21 cellular contexts compared by ENCODE assay signal in genomic region chr2:48915227-48915626, GRCh38.
"Had no signal": no experiment of that assay in that cellular context is flagged by ENCODE, and none has a peak within 500 bp of the region (broad histone marks: within the 10 kb centered on the region; RNA-seq: fewer than 3 reads in every experiment).

No MANE protein-coding gene starts in this region.

- H3K9me3 ChIP-seq: colonic mucosa, esophagus squamous epithelium, lower lobe of right lung, psoas muscle, thoracic aorta, upper lobe of left lung had no signal

- FAIRE-seq: endothelial cell of umbilical vein, keratinocyte, urothelium cell line had no signal

- H3K27ac ChIP-seq: colonic mucosa, esophagus squamous epithelium, lower lobe of right lung, psoas muscle, skin epidermis, spleen, thoracic aorta, tibial nerve, upper lobe of left lung had no signal

- H3K27me3 ChIP-seq: colonic mucosa, esophagus squamous epithelium, spleen, tibial nerve, upper lobe of left lung had no signal

- H3K4me1 ChIP-seq: colonic mucosa, esophagus squamous epithelium, lower lobe of right lung, psoas muscle, spleen, tibial nerve, upper lobe of left lung had no signal

- H3K36me3 ChIP-seq: colonic mucosa, esophagus squamous epithelium, lower lobe of right lung, spleen, thoracic aorta, tibial nerve, upper lobe of left lung had no signal

- H3K4me3 ChIP-seq: colonic mucosa, esophagus squamous epithelium, lower lobe of right lung, psoas muscle, skin epidermis, spleen, thoracic aorta, tibial nerve, upper lobe of left lung had no signal

- DNase-seq: colonic mucosa; effector CD8-positive, alpha-beta T cell; esophagus squamous epithelium; hypothalamus; left ventricle myocardium superior; lower lobe of right lung; naive thymus-derived CD8-positive, alpha-beta T cell; nephron progenitor cell; nucleus accumbens; psoas muscle; right cardiac atrium; spleen; stimulated activated CD4-positive, alpha-beta T cell treated with anti-CD3 and anti-CD28 coated beads, Interleukin-4, amount 100 ng/mL, for 4 hours; stimulated activated naive B cell treated with anti-CD40 and anti-IgM and Interleukin-4, amounts not matched to agents 10 μg/mL and 1 μg/mL and 100 μg/mL, for 72 hours had no signal
